9 cellular contexts compared by ENCODE assay signal in the genomic region with DNA sequence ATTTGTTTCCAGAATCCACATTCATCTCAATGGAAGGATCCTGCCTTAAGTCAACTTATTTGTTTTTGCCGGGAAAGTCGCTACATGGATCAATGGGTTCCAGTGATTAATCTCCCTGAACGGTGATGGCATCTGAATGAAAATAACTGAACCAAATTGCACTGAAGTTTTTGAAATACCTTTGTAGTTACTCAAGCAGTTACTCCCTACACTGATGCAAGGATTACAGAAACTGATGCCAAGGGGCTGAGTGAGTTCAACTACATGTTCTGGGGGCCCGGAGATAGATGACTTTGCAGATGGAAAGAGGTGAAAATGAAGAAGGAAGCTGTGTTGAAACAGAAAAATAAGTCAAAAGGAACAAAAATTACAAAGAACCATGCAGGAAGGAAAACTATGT. TPM values are rescaled to one million over a fixed set of nuclear protein-coding genes. Genes with fewer than 3 reads are reported as not detected.
DNase-seq lines count a peak whose midpoint lies in the region; ATAC-seq and TF ChIP-seq lines count a peak whose summit lies in the region.
"Had no signal": no experiment of that assay in that cellular context is flagged by ENCODE, and none has a peak within 500 bp of the region (broad histone marks: within the 10 kb centered on the region; RNA-seq: fewer than 3 reads in every experiment).

No MANE protein-coding gene starts in this region.

- H3K36me3 Mint-ChIP-seq in nephron progenitor cell (ENCODE audit: low read depth) = peaks cover 13% of the 10 kb centered on the region

- in situ Hi-C loops in astrocyte of the spinal cord (cut with HindIII; ENCODE audit: low sequenced_read_pairs) = no loop called here

- H4K20me1 ChIP-seq in DND-41 (ENCODE audit: insufficient read depth, low read length) = peaks cover 29% of the 10 kb centered on the region

- H3K27me3 Mint-ChIP-seq in nephron progenitor cell (ENCODE audit: low read depth, poor library complexity) = no peaks in the 10 kb centered on the region
- H3K27me3 Mint-ChIP-seq: T-cell had no signal

- H3K27me3 ChIP-seq in DND-41 (ENCODE audit: insufficient read depth, low read length, poor library complexity) = no peaks in the 10 kb centered on the region

- peak overlapping the region; percentile 70 for H3K4me2 ChIP-seq in DND-41 (ENCODE audit: insufficient read depth, low read length)

- peaks cover 27% of the 10 kb centered on the region for H3K79me2 ChIP-seq in DND-41 (ENCODE audit: insufficient read depth, low read length)

- H3K36me3 ChIP-seq in DND-41 (ENCODE audit: insufficient read depth, low read length) = peaks cover 45% of the 10 kb centered on the region

- H2AFZ ChIP-seq in DND-41 (ENCODE audit: low read depth, low read length) = no peak overlapping the region

- no peaks in the 10 kb centered on the region for H3K9me3 Mint-ChIP-seq in nephron progenitor cell
- H3K9me3 Mint-ChIP-seq: T-cell had no signal

- TF ChIP-seq CTCF in DND-41 (IDR thresholded peaks at IDR 0.05; ENCODE audit: borderline replicate concordance, extremely low read depth, low read length, poor library complexity, severe bottlenecking) = no peak
- no peak for TF ChIP-seq CTCF in astrocyte of the spinal cord (IDR thresholded peaks at IDR 0.05; ENCODE audit: low read depth, low read length)
- no peak for TF ChIP-seq CTCF in nephron progenitor cell (IDR thresholded peaks at IDR 0.05)

- ATAC-seq in DND-41 (ENCODE audit: insufficient read depth, low read depth) (no peak), GM21737 (IDR thresholded peaks at IDR 0.05; ENCODE audit: unreplicated experiment) (no peak)
- ATAC-seq: T-cell had no signal

- H3K4me1 ChIP-seq in DND-41 (ENCODE audit: insufficient read depth, low read length) = peaks cover 25% of the 10 kb centered on the region

- no peak overlapping the region for H3K27ac ChIP-seq in DND-41 (ENCODE audit: low read length)

- peak overlapping the region; percentile 91 for H3K4me3 Mint-ChIP-seq in nephron progenitor cell

- H3K4me3 ChIP-seq in DND-41 (ENCODE audit: low read depth in 1 of 2, low read length in 2 of 2) = no peak overlapping the region
- H3K4me3 ChIP-seq in astrocyte of the spinal cord (ENCODE audit: low read depth, low read length) = peak overlapping the region; percentile 97

- peak overlapping the region; percentile 10 for H3K27ac Mint-ChIP-seq in nephron progenitor cell

- H3K9ac ChIP-seq in DND-41 (ENCODE audit: low read depth, low read length) = no peak overlapping the region

- H3K4me1 Mint-ChIP-seq in nephron progenitor cell = peaks cover 47% of the 10 kb centered on the region

- DNase-seq in DND-41 (no peak), M059J (ENCODE audit: low read depth) (peak; percentile 80), astrocyte of the spinal cord (ENCODE audit: low read depth, low spot score) (peak; percentile 80), nephron progenitor cell (no peak), NCI-H1105 treated with DMSO at 0.1 percent for 48 hours (lab: John Stamatoyannopoulos, UW) (no peak), NCI-H2171 (lab: John Stamatoyannopoulos, UW) (no peak), cerebellar cortex (ENCODE audit: low spot score) (no peak)
- DNase-seq: T-cell had no signal

- H3K9me3 ChIP-seq in DND-41 (ENCODE audit: insufficient read depth, low read length, severe bottlenecking) = no peaks in the 10 kb centered on the region

RNA-seq across cellular contexts. Expression of a gene that starts 2.6 kb away (rescaled TPM):
- 46.6 and 48.8 TPM in 2 replicates for total RNA-seq in M059J (2014; rRNA removed; shearing (Covaris generic))

Comparison
In these comparisons a context has a peak if more than half of its experiments do, and no peak if none do; other contexts are left out.
1. DNase-seq: peak in M059J (single experiment) and astrocyte of the spinal cord (single experiment); none in DND-41 (single experiment), nephron progenitor cell (single experiment), NCI-H1105 treated with DMSO at 0.1 percent for 48 hours (single experiment), NCI-H2171 (single experiment) and cerebellar cortex (single experiment).